ENCODE assay signal across 35 cellular contexts in genomic region chrX:2408856-2409255, GRCh38.
"Had no signal": no experiment of that assay in that cellular context is flagged by ENCODE, and none has a peak within 500 bp of the region (broad histone marks: within the 10 kb centered on the region; RNA-seq: fewer than 3 reads in every experiment).

No MANE protein-coding gene starts in this region.

- H3K27ac ChIP-seq: adrenal gland, body of pancreas, brain microvascular endothelial cell, breast epithelium, VCaP had no signal

- H3K27ac Mint-ChIP-seq: activated B cell treated with CpG ODN at 0.5 μM for 24 hours; activated CD4-positive, alpha-beta memory T cell treated with anti-CD3 and anti-CD28 coated beads for 36 hours; activated CD4-positive, alpha-beta T cell treated with anti-CD3 and anti-CD28 coated beads, Interleukin-2, amount 10 ng/mL, durations not matched to agents 24 days and 14 days; activated CD8-positive, alpha-beta T cell treated with anti-CD3 and anti-CD28 coated beads for 36 hours; activated naive CD4-positive, alpha-beta T cell treated with anti-CD3 and anti-CD28 coated beads for 36 hours; activated naive CD4-positive, alpha-beta T cell treated with anti-CD3 and anti-CD28 coated beads, Interleukin-2, amount 50 U/mL, for 72 hours; activated naive CD8-positive, alpha-beta T cell treated with anti-CD3 and anti-CD28 coated beads for 36 hours; activated T-cell treated with anti-CD3 and anti-CD28 coated beads, Interleukin-2, amount 50 U/mL, for 72 hours; activated T-helper 1 cell treated with anti-CD3 and anti-CD28 coated beads, Interleukin-12 subunit alpha, Interleukin-12 subunit beta, Interleukin-2, Interleukin-4 antibody, amounts not matched to agents 30 ng/mL and 10 ng/mL and 1 ng/mL, durations not matched to agents 14 hours and 24 hours and 36 hours; activated T-helper 17 cell treated with anti-CD3 and anti-CD28 coated beads, Interleukin-2, amount 50 U/mL, for 72 hours; T-helper 1 cell treated with Interleukin-12 subunit alpha and Interleukin-12 subunit beta and Interleukin-4 antibody, amounts not matched to agents 30 μg/mL and 1 μg/mL, for 36 hours; T-helper 2 cell treated with Interferon-gamma antibody and Interleukin-4, amounts not matched to agents 5 μg/mL and 100 μg/mL, for 36 hours had no signal

- H3K27me3 Mint-ChIP-seq: activated B cell treated with CpG ODN at 0.5 μM for 24 hours; activated CD4-positive, alpha-beta memory T cell treated with anti-CD3 and anti-CD28 coated beads for 36 hours; activated CD4-positive, alpha-beta T cell treated with anti-CD3 and anti-CD28 coated beads, Interleukin-2, amount 10 ng/mL, durations not matched to agents 24 days and 14 days; activated CD8-positive, alpha-beta T cell treated with anti-CD3 and anti-CD28 coated beads for 36 hours; activated naive CD8-positive, alpha-beta T cell treated with anti-CD3 and anti-CD28 coated beads for 36 hours; activated T-helper 17 cell treated with anti-CD3 and anti-CD28 coated beads, Interleukin-2, amount 50 U/mL, for 72 hours had no signal

- H3K27me3 ChIP-seq: adrenal gland, body of pancreas, brain microvascular endothelial cell, breast epithelium had no signal

- H3K36me3 ChIP-seq: adrenal gland, breast epithelium had no signal

- H3K4me1 Mint-ChIP-seq: activated B cell treated with CpG ODN at 0.5 μM for 24 hours; activated CD4-positive, alpha-beta T cell treated with anti-CD3 and anti-CD28 coated beads, Interleukin-2, amount 10 ng/mL, durations not matched to agents 24 days and 14 days; activated naive CD8-positive, alpha-beta T cell treated with anti-CD3 and anti-CD28 coated beads for 36 hours; activated T-helper 17 cell treated with anti-CD3 and anti-CD28 coated beads, Interleukin-2, amount 50 U/mL, for 72 hours had no signal

- H3K4me3 ChIP-seq: adrenal gland, body of pancreas, breast epithelium had no signal

- H3K4me3 Mint-ChIP-seq: activated B cell treated with CpG ODN at 0.5 μM for 24 hours; activated CD4-positive, alpha-beta memory T cell treated with anti-CD3 and anti-CD28 coated beads for 36 hours; activated CD4-positive, alpha-beta T cell treated with anti-CD3 and anti-CD28 coated beads, Interleukin-2, amount 10 ng/mL, durations not matched to agents 24 days and 14 days; activated CD8-positive, alpha-beta T cell treated with anti-CD3 and anti-CD28 coated beads for 36 hours; activated naive CD4-positive, alpha-beta T cell treated with anti-CD3 and anti-CD28 coated beads for 36 hours; activated naive CD8-positive, alpha-beta T cell treated with anti-CD3 and anti-CD28 coated beads for 36 hours; activated T-cell treated with anti-CD3 and anti-CD28 coated beads, Interleukin-2, amount 50 U/mL, for 4 hours; activated T-cell treated with anti-CD3 and anti-CD28 coated beads, Interleukin-2, amount 50 U/mL, for 72 hours; activated T-helper 1 cell treated with anti-CD3 and anti-CD28 coated beads, Interleukin-12 subunit alpha, Interleukin-12 subunit beta, Interleukin-2, Interleukin-4 antibody, amounts not matched to agents 30 ng/mL and 10 ng/mL and 1 ng/mL, durations not matched to agents 14 hours and 24 hours and 36 hours; activated T-helper 17 cell treated with anti-CD3 and anti-CD28 coated beads, Interleukin-2, amount 50 U/mL, for 72 hours; T-helper 1 cell treated with Interleukin-12 subunit alpha and Interleukin-12 subunit beta and Interleukin-4 antibody, amounts not matched to agents 30 μg/mL and 1 μg/mL, for 36 hours; T-helper 2 cell treated with Interferon-gamma antibody and Interleukin-4, amounts not matched to agents 5 μg/mL and 100 μg/mL, for 36 hours had no signal

- H3K9me3 Mint-ChIP-seq: activated CD4-positive, alpha-beta T cell treated with anti-CD3 and anti-CD28 coated beads, Interleukin-2, amount 10 ng/mL, durations not matched to agents 24 days and 14 days; activated T-cell treated with anti-CD3 and anti-CD28 coated beads, Interleukin-2, amount 50 U/mL, for 72 hours; activated T-helper 17 cell treated with anti-CD3 and anti-CD28 coated beads, Interleukin-2, amount 50 U/mL, for 72 hours had no signal

- H3K4me1 ChIP-seq: adrenal gland, breast epithelium had no signal

- DNase-seq: activated B cell treated with CpG ODN at 0.5 μM for 24 hours; activated CD4-positive, alpha-beta memory T cell treated with anti-CD3 and anti-CD28 coated beads for 36 hours; activated CD4-positive, alpha-beta T cell treated with anti-CD3 and anti-CD28 coated beads for 4 hours; activated CD4-positive, alpha-beta T cell treated with anti-CD3 and anti-CD28 coated beads, Interleukin-2, amount 10 ng/mL, durations not matched to agents 24 days and 14 days; activated CD4-positive, alpha-beta T cell treated with anti-CD3 and anti-CD28 coated beads, Interleukin-2, amount 50 U/mL, for 1 hour; activated CD4-positive, alpha-beta T cell treated with anti-CD3 and anti-CD28 coated beads, Interleukin-2, amount 50 U/mL, for 4 hours; activated CD4-positive, CD25-positive, alpha-beta regulatory T cell treated with anti-CD3 and anti-CD28 coated beads, Interleukin-2, amount 50 U/mL, for 72 hours; activated CD8-positive, alpha-beta memory T cell treated with anti-CD3 and anti-CD28 coated beads, Interleukin-2, amount 50 U/mL, for 4 hours; activated CD8-positive, alpha-beta T cell treated with anti-CD3 and anti-CD28 coated beads for 36 hours; activated effector memory CD4-positive, alpha-beta T cell treated with anti-CD3 and anti-CD28 coated beads, Interleukin-2, amount 50 U/mL, for 16 hours; activated gamma-delta T cell treated with Interleukin-2 at 50 U/mL for 16 hours; activated naive CD4-positive, alpha-beta T cell; activated naive CD4-positive, alpha-beta T cell treated with anti-CD3 and anti-CD28 coated beads for 36 hours; activated naive CD4-positive, alpha-beta T cell treated with anti-CD3 and anti-CD28 coated beads, Interleukin-2, amount 50 U/mL, for 16 hours; activated naive CD8-positive, alpha-beta T cell treated with anti-CD3 and anti-CD28 coated beads for 36 hours; activated T-cell treated with anti-CD3 and anti-CD28 coated beads for 4 hours; activated T-cell treated with anti-CD3 and anti-CD28 coated beads, Interleukin-2, amount 50 U/mL, for 1 hour; activated T-cell treated with anti-CD3 and anti-CD28 coated beads, Interleukin-2, amount 50 U/mL, for 4 hours; activated T-cell treated with anti-CD3 and anti-CD28 coated beads, Interleukin-2, amount 50 U/mL, for 72 hours; adrenal gland; amniotic stem cell; aorta; body of pancreas; brain microvascular endothelial cell; central memory CD4-positive, alpha-beta T cell; T-helper 1 cell; T-helper 2 cell; T-helper 9 cell had no signal

- ATAC-seq: activated CD8-positive, alpha-beta T cell treated with anti-CD3 and anti-CD28 coated beads for 36 hours; activated naive CD4-positive, alpha-beta T cell treated with anti-CD3 and anti-CD28 coated beads, Interleukin-2, amount 50 U/mL, for 72 hours; activated T-cell treated with anti-CD3 and anti-CD28 coated beads, Interleukin-2, amount 50 U/mL, for 4 hours; activated T-cell treated with anti-CD3 and anti-CD28 coated beads, Interleukin-2, amount 50 U/mL, for 72 hours; activated T-helper 17 cell treated with anti-CD3 and anti-CD28 coated beads, Interleukin-2, amount 50 U/mL, for 72 hours; body of pancreas had no signal
